ENCODE assay signal across 1 cellular context in the genomic region with DNA sequence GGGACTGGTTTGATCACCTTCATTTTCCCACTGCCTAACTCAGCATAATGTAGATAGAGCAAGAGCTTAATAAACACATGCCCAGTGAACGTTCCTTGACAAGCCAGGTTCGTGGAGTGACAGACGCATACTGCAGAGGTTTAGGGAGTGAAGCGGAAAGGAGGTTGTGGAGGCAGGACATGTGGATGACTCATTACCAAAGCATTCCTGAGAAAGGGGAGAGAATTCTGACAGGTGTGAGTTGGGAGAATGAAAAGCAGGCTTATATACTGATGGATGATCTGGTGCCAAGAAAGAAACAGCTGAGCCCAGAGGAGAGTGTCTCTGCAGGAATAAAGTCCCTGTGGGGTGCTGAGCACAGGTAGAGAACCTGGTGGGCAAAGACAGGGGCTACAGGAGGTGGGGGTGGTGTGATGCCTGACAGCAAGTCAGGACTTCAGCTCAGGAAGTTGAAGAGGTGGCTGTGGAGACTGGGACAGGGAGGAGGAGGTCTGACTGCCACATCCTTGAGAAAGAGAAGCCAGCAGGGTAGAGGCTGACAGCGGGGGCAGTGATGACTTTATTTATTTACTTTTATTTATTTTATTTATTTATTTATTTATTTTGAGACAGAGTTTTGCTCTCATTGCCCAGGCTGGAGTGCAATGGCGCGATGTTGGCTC.
TF ChIP-seq lines count a peak whose summit lies in the region.

No MANE protein-coding gene starts in this region.

TF ChIP-seq in K562, 482 proteins besides CTCF, POLR2A, EP300 and RAD21 (continued from another document):
- TF ChIP-seq, protein P1, sequence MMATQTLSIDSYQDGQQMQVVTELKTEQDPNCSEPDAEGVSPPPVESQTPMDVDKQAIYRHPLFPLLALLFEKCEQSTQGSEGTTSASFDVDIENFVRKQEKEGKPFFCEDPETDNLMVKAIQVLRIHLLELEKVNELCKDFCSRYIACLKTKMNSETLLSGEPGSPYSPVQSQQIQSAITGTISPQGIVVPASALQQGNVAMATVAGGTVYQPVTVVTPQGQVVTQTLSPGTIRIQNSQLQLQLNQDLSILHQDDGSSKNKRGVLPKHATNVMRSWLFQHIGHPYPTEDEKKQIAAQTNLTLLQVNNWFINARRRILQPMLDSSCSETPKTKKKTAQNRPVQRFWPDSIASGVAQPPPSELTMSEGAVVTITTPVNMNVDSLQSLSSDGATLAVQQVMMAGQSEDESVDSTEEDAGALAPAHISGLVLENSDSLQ (IDR thresholded peaks at IDR 0.05): peak; percentile 56
- TF ChIP-seq FOSL1 (tag; conservative IDR thresholded peaks at IDR 0.05) (peak; percentile 43), POLR2B (IDR thresholded peaks at IDR 0.05; ENCODE audit: low read depth, partially characterized antibody) (no peak), MNT (conservative IDR thresholded peaks at IDR 0.05) (no peak), ZNF445 (CRISPR knock-in tag; IDR thresholded peaks at IDR 0.05; ENCODE audit: low read depth) (no peak), SRSF7 (optimal IDR thresholded peaks at IDR 0.05; ENCODE audit: low read depth, low read length) (no peak), NR4A1 (CRISPR knock-in tag; IDR thresholded peaks at IDR 0.05) (no peak), NR4A1 (tag; IDR thresholded peaks at IDR 0.05) (no peak), ELK3 (CRISPR knock-in tag; IDR thresholded peaks at IDR 0.05) (no peak), ARID1B (IDR thresholded peaks at IDR 0.05) (0 out of 2 replicates have a peak, but pooled peaks have one; percentile 15), DPF2 (IDR thresholded peaks at IDR 0.05) (0 out of 2 replicates have a peak, but pooled peaks have one; percentile 33), CTBP1 (IDR thresholded peaks at IDR 0.05; ENCODE audit: borderline replicate concordance) (peak; percentile 31; the same call in 1 of the 2 replicates), TAL1 (IDR thresholded peaks at IDR 0.05) (no peak), MEF2A (IDR thresholded peaks at IDR 0.05; ENCODE audit: control insufficient read depth, low read depth, low read length) (no peak), SNIP1 (IDR thresholded peaks at IDR 0.05; ENCODE audit: low read depth) (no peak)
